Comparison of ENCODE assay signal across 23 cellular contexts in genomic region chr7:19930051-19930450, GRCh38.
"Had no signal": no experiment of that assay in that cellular context is flagged by ENCODE, and none has a peak within 500 bp of the region (broad histone marks: within the 10 kb centered on the region; RNA-seq: fewer than 3 reads in every experiment).

No MANE protein-coding gene starts in this region.

- FAIRE-seq: endometrium, islet of Langerhans had no signal

- ATAC-seq: effector memory CD8-positive, alpha-beta T cell; esophagus mucosa; gastroesophageal sphincter; heart right ventricle; left colon; naive thymus-derived CD4-positive, alpha-beta T cell; sciatic nerve had no signal

- DNase-seq: dermis blood vessel endothelial cell; effector memory CD8-positive, alpha-beta T cell; foreskin fibroblast; glutamatergic neuron; heart right ventricle; hippocampal formation; left colon; left ventricle myocardium inferior; mesendoderm; midbrain; naive thymus-derived CD4-positive, alpha-beta T cell; stimulated activated CD4-positive, alpha-beta T cell treated with anti-CD3 and anti-CD28 coated beads, Interleukin-12 subunit alpha, Interleukin-12 subunit beta, amount 100 ng/mL, for 4 hours; stimulated activated CD4-positive, alpha-beta T cell treated with anti-CD3 and anti-CD28 coated beads, Interleukin-1b, Interleukin-23, amount 100 ng/mL, for 48 hours; stimulated activated CD4-positive, alpha-beta T cell treated with anti-CD3 and anti-CD28 coated beads, Interleukin-4, amount 100 ng/mL, for 1 hour; stimulated activated CD8-positive, alpha-beta memory T cell treated with anti-CD3 and anti-CD28 coated beads, Interleukin-4, amount 100 ng/mL, for 48 hours; stimulated activated naive CD4-positive, alpha-beta T cell; stomach; thyroid gland had no signal
